ENCODE assay signal across 11 cellular contexts in the genomic region with DNA sequence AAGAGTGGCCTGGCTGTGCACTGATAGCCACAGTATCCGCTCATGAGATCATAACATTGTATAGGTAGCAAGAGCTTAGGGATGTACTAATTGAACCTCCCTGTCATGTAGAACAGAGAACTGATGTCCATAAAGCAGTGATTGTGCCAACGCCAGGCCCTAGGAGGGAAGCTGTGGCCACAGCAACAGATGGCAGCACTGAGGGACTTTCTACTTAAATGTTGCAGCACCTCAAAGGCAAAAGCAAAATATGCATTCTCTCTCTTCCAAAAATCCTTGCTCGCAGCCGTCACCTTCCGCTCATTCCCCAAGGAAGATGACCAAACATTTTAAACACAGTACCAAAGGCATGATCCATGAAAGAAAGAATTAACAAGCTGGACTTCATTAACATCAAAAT. TPM values are rescaled to one million over a fixed set of nuclear protein-coding genes. Genes with fewer than 3 reads are reported as not detected.
DNase-seq lines count a peak whose midpoint lies in the region; ATAC-seq and TF ChIP-seq lines count a peak whose summit lies in the region.
"Had no signal": no experiment of that assay in that cellular context is flagged by ENCODE, and none has a peak within 500 bp of the region (broad histone marks: within the 10 kb centered on the region; RNA-seq: fewer than 3 reads in every experiment).

No MANE protein-coding gene starts in this region.

- no peak overlapping the region for H3K27ac ChIP-seq in cardiac muscle cell
- H3K27ac ChIP-seq in thoracic aorta, result peak overlapping the region; percentile 65 to 67
- H3K27ac ChIP-seq: colonic mucosa, RWPE1 had no signal

- in situ Hi-C loops in G401 (cut with HindIII; ENCODE audit: low sequenced_read_pairs), result no loop called here

- H3K27me3 ChIP-seq in cardiac muscle cell (no peaks in the 10 kb centered on the region), thoracic aorta (replicated peaks; ENCODE audit: insufficient read depth) (no peaks in the 10 kb centered on the region)
- H3K27me3 ChIP-seq: colonic mucosa had no signal

- H3K27me3 Mint-ChIP-seq in WTC11 (ENCODE audit: low read depth), result no peaks in the 10 kb centered on the region

- TF ChIP-seq CTCF in WTC11 (IDR thresholded peaks at IDR 0.05) (no peak), cardiac muscle cell (IDR thresholded peaks at IDR 0.05; ENCODE audit: low read depth, low read length) (peak; percentile 27), thoracic aorta (IDR thresholded peaks at IDR 0.05) (peak; percentile 50)

- H3K36me3 Mint-ChIP-seq in WTC11, result no peaks in the 10 kb centered on the region

- H3K4me3 Mint-ChIP-seq in WTC11, result no peak overlapping the region

- ATAC-seq in WTC11, result peak; percentile 57
- ATAC-seq in thoracic aorta (ENCODE audit: insufficient number of reproducible peaks, low FRiP score, low read depth), result peak; percentile 13

- H3K27ac Mint-ChIP-seq in WTC11, result 0 out of 2 replicates have a peak overlapping the region, but pooled peaks have one; percentile 5

- POLR2A ChIA-PET in WTC11 (lab: Charles Lee), result no interaction called here

- DNase-seq in HCEC 1CT (peak; percentile 12), WTC11 (ENCODE audit: low spot score) (no peak), cardiac muscle cell (ENCODE audit: low read depth in 1 of 2, low spot score in 1 of 2) (no peak), thoracic aorta (ENCODE audit: low spot score) (no peak), UCSD-AML1 (lab: John Stamatoyannopoulos, UW; ENCODE audit: unreplicated experiment) (no peak), NCI-H2107 treated with DMSO at 0.1 percent for 48 hours (lab: John Stamatoyannopoulos, UW; ENCODE audit: unreplicated experiment) (no peak), G401 (ENCODE audit: low spot score) (no peak)
- DNase-seq: colonic mucosa, DMS79 had no signal

- H3K9me3 Mint-ChIP-seq in WTC11, result no peaks in the 10 kb centered on the region

- H3K4me3 ChIP-seq in cardiac muscle cell, result no peak overlapping the region
- H3K4me3 ChIP-seq in thoracic aorta, result no peak overlapping the region
- H3K4me3 ChIP-seq: colonic mucosa, lung had no signal

- H3K4me1 ChIP-seq in cardiac muscle cell (ENCODE audit: low read depth), result peaks cover 7% of the 10 kb centered on the region
- H3K4me1 ChIP-seq in thoracic aorta (ENCODE audit: control insufficient read depth in 1 of 2, low read depth in 2 of 2), result peaks cover 22 to 91% of the 10 kb centered on the region in 2 donors
- H3K4me1 ChIP-seq: colonic mucosa had no signal

- no peaks in the 10 kb centered on the region for H3K9me3 ChIP-seq in cardiac muscle cell (ENCODE audit: low read depth)
- H3K9me3 ChIP-seq in thoracic aorta, result no peaks in the 10 kb centered on the region
- H3K9me3 ChIP-seq: colonic mucosa had no signal

- CTCF ChIA-PET in WTC11 (lab: Charles Lee), result interaction anchor here (0.6 to 1.9 kb wide), 9 partner anchors 9 to 153 kb away, joined by 3 to 9 read pairs (median 3); no protein-coding TSS in a partner anchor

- H3K4me1 Mint-ChIP-seq in WTC11, result peaks cover 13% of the 10 kb centered on the region

- H3K36me3 ChIP-seq in cardiac muscle cell, result no peaks in the 10 kb centered on the region
- H3K36me3 ChIP-seq in thoracic aorta, result no peaks in the 10 kb centered on the region
- H3K36me3 ChIP-seq: colonic mucosa had no signal

TF ChIP-seq in WTC11, 78 proteins besides CTCF, POLR2A, EP300 and RAD21:
- TF ChIP-seq ETV6 (CRISPR knock-in tag; IDR thresholded peaks at IDR 0.05) (no peak), FOXK1 (CRISPR knock-in tag; IDR thresholded peaks at IDR 0.05) (no peak), ZNF396 (CRISPR knock-in tag; IDR thresholded peaks at IDR 0.05; ENCODE audit: borderline replicate concordance) (no peak), ZNF232 (CRISPR knock-in tag; IDR thresholded peaks at IDR 0.05) (no peak), ESRRA (CRISPR knock-in tag; IDR thresholded peaks at IDR 0.05; ENCODE audit: borderline replicate concordance) (no peak), IRF2 (CRISPR knock-in tag; IDR thresholded peaks at IDR 0.05; ENCODE audit: borderline replicate concordance, low read depth) (no peak), ZNF138 (CRISPR knock-in tag; conservative IDR thresholded peaks at IDR 0.05) (no peak), ZNF263 (CRISPR knock-in tag; IDR thresholded peaks at IDR 0.05; ENCODE audit: low read depth) (no peak)

RNA-seq across cellular contexts. Expression of a gene that starts 32.3 kb away (rescaled TPM):
- total RNA-seq in WTC11 (2021), result 75.0 to 89.6 TPM (median 82.3 TPM) in 3 replicates
- total RNA-seq in cardiac muscle cell, result 107 and 171 TPM in 2 replicates
- polyA plus RNA-seq in cardiac muscle cell, result 73.9 and 95.2 TPM in 2 replicates
- total RNA-seq in thoracic aorta, result 100 to 1,000 TPM; 505 to 852 TPM
- total RNA-seq in G401 (2014; rRNA removed; shearing (Covaris generic)), result 0.18 and 0.98 TPM in 2 replicates

RNA-seq across cellular contexts. Expression of a gene that starts 32.4 kb away (rescaled TPM):
- total RNA-seq in WTC11 (2021), result 102 to 109 TPM (median 106 TPM) in 3 replicates
- total RNA-seq in cardiac muscle cell, result 285 and 516 TPM in 2 replicates
- polyA plus RNA-seq in cardiac muscle cell, result 184 and 277 TPM in 2 replicates
- 1,000 to 10,000 TPM in 1 of 2 donors, 100 to 1,000 TPM in 1; 999 to 1,135 TPM for total RNA-seq in thoracic aorta
- total RNA-seq in G401 (2014; rRNA removed; shearing (Covaris generic)), result 0.12 and 6.1 TPM in 2 replicates

Comparison
In these comparisons a context has a peak if more than half of its experiments do, and no peak if none do; other contexts are left out.
1. RNA of a gene that starts 32.3 kb away (total RNA-seq): 505 to 852 TPM in thoracic aorta, 107 to 171 TPM in cardiac muscle cell and 75.0 to 89.6 TPM in WTC11; 0.18 to 0.98 TPM in G401; every median in the first group is over 10 times any median in the second.
2. RNA of a gene that starts 32.4 kb away (total RNA-seq): 999 to 1,135 TPM in thoracic aorta, 285 to 516 TPM in cardiac muscle cell and 102 to 109 TPM in WTC11; 0.12 to 6.1 TPM in G401; every median in the first group is over 10 times any median in the second.